In the genomic region with DNA sequence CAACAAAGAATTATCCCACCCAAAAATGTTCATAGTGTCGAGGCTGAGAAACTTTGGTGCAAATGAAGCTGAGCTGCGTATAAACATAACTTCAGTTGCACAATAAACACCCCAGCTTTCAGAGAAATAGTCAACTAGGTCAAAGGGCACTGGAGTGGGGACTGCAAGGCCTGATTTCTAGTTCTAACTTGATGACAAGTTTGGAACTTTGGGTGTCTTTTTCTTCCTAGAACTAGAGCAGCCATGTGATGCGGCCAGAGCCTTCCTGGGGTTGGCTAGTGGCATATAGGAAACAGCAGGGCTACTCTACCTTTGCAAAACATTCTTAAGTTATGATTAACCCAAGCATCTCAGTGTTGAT, we compare ENCODE assay signal across 14 cellular contexts.
DNase-seq lines count a peak whose midpoint lies in the region; ATAC-seq, FAIRE-seq and TF ChIP-seq lines count a peak whose summit lies in the region.
"Had no signal": no experiment of that assay in that cellular context is flagged by ENCODE, and none has a peak within 500 bp of the region (broad histone marks: within the 10 kb centered on the region; RNA-seq: fewer than 3 reads in every experiment).

No MANE protein-coding gene starts in this region.

- TF ChIP-seq POLR2A in HepG2 (IDR thresholded peaks at IDR 0.05; ENCODE audit: insufficient read depth in 1 of 2, low read depth in 2 of 2, low read length in 2 of 2) (no peak), esophagus squamous epithelium (IDR thresholded peaks at IDR 0.05) (no peak), GM12892 (IDR thresholded peaks at IDR 0.05; ENCODE audit: low read depth, low read length) (no peak)

- no peaks in the 10 kb centered on the region for H3K27me3 Mint-ChIP-seq in nephron (ENCODE audit: low read depth)
- H3K27me3 Mint-ChIP-seq: progenitor cell of endocrine pancreas had no signal

- CTCF ChIA-PET in HepG2 (lab: Yijun Ruan, JAX; ENCODE audit: low intra/inter-chr PET ratio, low total read pairs): no interaction called here

- H3K9me3 Mint-ChIP-seq in nephron: peaks cover 5% of the 10 kb centered on the region

- no peak for TF ChIP-seq CTCF in liver (IDR thresholded peaks at IDR 0.05; ENCODE audit: low read depth, low read length, missing input control)
- no peak for TF ChIP-seq CTCF in HepG2 (CRISPR knock-in tag; IDR thresholded peaks at IDR 0.05)
- TF ChIP-seq CTCF in esophagus squamous epithelium (IDR thresholded peaks at IDR 0.05): no peak
- TF ChIP-seq CTCF in nephron (IDR thresholded peaks at IDR 0.05; ENCODE audit: unreplicated experiment in 3 of 3): no peak
- no peak for TF ChIP-seq CTCF in pancreas (IDR thresholded peaks at IDR 0.05)

- no peak for FAIRE-seq in HepG2 (lab: Jason Lieb, UNC)
- no peak for FAIRE-seq in pancreas (lab: Jason Lieb, UNC)
- FAIRE-seq in GM12892 (lab: Jason Lieb, UNC): no peak
- FAIRE-seq: TTC549 had no signal

- H3K36me3 Mint-ChIP-seq in nephron (ENCODE audit: low read depth): no peaks in the 10 kb centered on the region

- no peak overlapping the region for H3K4me2 ChIP-seq in HepG2 (ENCODE audit: low read depth, low read length)
- H3K4me2 ChIP-seq: BLaER1, KMS-11 had no signal

- TF ChIP-seq RAD21 in liver (IDR thresholded peaks at IDR 0.05) (peak in 1 of 2 donors; percentile 20), HepG2 (CRISPR knock-in tag; IDR thresholded peaks at IDR 0.05) (no peak)

- H3K27ac ChIP-seq in liver (ENCODE audit: low read depth in 1 of 2, low read length in 2 of 2) (peak overlapping the region; percentile 94 to 100), HepG2 (ENCODE audit: extremely low read length, insufficient read depth, low read length) (no peak overlapping the region), esophagus squamous epithelium (peak overlapping the region in 3 of 4 donors; percentile 54 to 73 (median 62)), pancreas (no peak overlapping the region)
- H3K27ac ChIP-seq: BLaER1, KMS-11 had no signal

- peaks cover 2 to 23% (median 7%) of the 10 kb centered on the region in 4 donors for H3K4me1 ChIP-seq in liver (ENCODE audit: control insufficient read depth in 4 of 4, insufficient read depth in 4 of 4, low read length in 3 of 4)
- H3K4me1 ChIP-seq in HepG2 (ENCODE audit: insufficient read depth, low read length): no peaks in the 10 kb centered on the region
- H3K4me1 ChIP-seq in esophagus squamous epithelium: peaks cover 8 to 26% (median 11%) of the 10 kb centered on the region in 3 donors
- H3K4me1 ChIP-seq in pancreas: no peaks in the 10 kb centered on the region

- no peak for DNase-seq in HepG2 (ENCODE audit: low spot score)
- no peak for DNase-seq in esophagus squamous epithelium (lab: John Stamatoyannopoulos, UW)
- DNase-seq in NCI-H1436 (lab: John Stamatoyannopoulos, UW): no peak
- DNase-seq in pancreas: no peak
- DNase-seq in GM12892 (ENCODE audit: insufficient read length): no peak
- DNase-seq: activated T-cell treated with anti-CD3 and anti-CD28 coated beads, Interleukin-2, amount 50 U/mL, for 4 hours; NCI-H2081 had no signal

- no TSS peak for BruUV-seq in HepG2 (replicated peaks; lab: Mats Ljungman, UMichigan)

- intact Hi-C loops in HepG2 (cut with micrococcal nuclease; ENCODE audit: unreplicated experiment) (no loop called here), esophagus squamous epithelium (cut with DNase I) (no loop called here), pancreas (cut with DNase I) (no loop called here)

- H3K27ac Mint-ChIP-seq in nephron: peak overlapping the region in 2 of 3 experiments; percentile 87 to 90
- H3K27ac Mint-ChIP-seq: progenitor cell of endocrine pancreas had no signal

- H4K20me1 ChIP-seq in HepG2 (ENCODE audit: insufficient read depth, low read length): no peaks in the 10 kb centered on the region
- H4K20me1 ChIP-seq: BLaER1 had no signal

- no peak overlapping the region for H3K4me3 Mint-ChIP-seq in nephron
- H3K4me3 Mint-ChIP-seq: activated T-cell treated with anti-CD3 and anti-CD28 coated beads, Interleukin-2, amount 50 U/mL, for 4 hours had no signal

- peaks cover 10% of the 10 kb centered on the region for H3K4me1 Mint-ChIP-seq in nephron

- H3K9me3 ChIP-seq in liver (ENCODE audit: control insufficient read depth in 4 of 4, low read length in 3 of 4): no peaks in the 10 kb centered on the region
- no peaks in the 10 kb centered on the region for H3K9me3 ChIP-seq in HepG2 (ENCODE audit: low read length)
- no peaks in the 10 kb centered on the region for H3K9me3 ChIP-seq in esophagus squamous epithelium
- H3K9me3 ChIP-seq in pancreas: no peaks in the 10 kb centered on the region
- H3K9me3 ChIP-seq: BLaER1 had no signal

- ATAC-seq in HepG2 (no peak), GM18858 (IDR thresholded peaks at IDR 0.05; ENCODE audit: unreplicated experiment) (no peak), pancreas (no peak)
- ATAC-seq: activated T-cell treated with anti-CD3 and anti-CD28 coated beads, Interleukin-2, amount 50 U/mL, for 4 hours had no signal

- H3K9ac ChIP-seq in liver (ENCODE audit: low read depth in 1 of 2, low read length in 2 of 2) (peak overlapping the region; percentile 29 to 79), HepG2 (ENCODE audit: insufficient read depth, low read depth, low read length) (no peak overlapping the region)
- H3K9ac ChIP-seq: BLaER1, KMS-11 had no signal

- H3K36me3 ChIP-seq in liver (ENCODE audit: control insufficient read depth in 4 of 4, insufficient read depth in 3 of 4, low read depth in 1 of 4, low read length in 3 of 4) (no peaks in the 10 kb centered on the region), HepG2 (replicated peaks in 1 of 2; ENCODE audit: control insufficient read depth in 1 of 2, insufficient read depth in 2 of 2, low read length in 2 of 2) (no peaks in the 10 kb centered on the region), esophagus squamous epithelium (no peaks in the 10 kb centered on the region), pancreas (no peaks in the 10 kb centered on the region)
- H3K36me3 ChIP-seq: BLaER1 had no signal

- H3K79me2 ChIP-seq in HepG2 (ENCODE audit: insufficient read depth, low read length): no peaks in the 10 kb centered on the region

- POLR2A ChIA-PET in HepG2 (lab: Yijun Ruan, JAX): no interaction called here

- WGBS in liver: 37% methylated on average over 3 of the region's 3 CpGs
- WGBS in HepG2 (ENCODE audit: low lambda C conversion rate): 3% methylated on average over 3 of the region's 3 CpGs
- 80 to 84% methylated on average over 3 of the region's 3 CpGs for WGBS in esophagus squamous epithelium, 2 donors
- WGBS in pancreas, 2 donors: 74 to 88% methylated on average over 3 of the region's 3 CpGs

- H2AFZ ChIP-seq in HepG2 (ENCODE audit: low read length): no peak overlapping the region

- no peaks in the 10 kb centered on the region for H3K27me3 ChIP-seq in liver (ENCODE audit: control insufficient read depth in 4 of 4, insufficient read depth in 4 of 4, low read length in 3 of 4)
- H3K27me3 ChIP-seq in HepG2 (ENCODE audit: control insufficient read depth in 1 of 2, insufficient read depth in 2 of 2, low read length in 2 of 2): no peaks in the 10 kb centered on the region; a peak in 1 of 5 replicates
- no peaks in the 10 kb centered on the region for H3K27me3 ChIP-seq in esophagus squamous epithelium
- no peaks in the 10 kb centered on the region for H3K27me3 ChIP-seq in pancreas
- H3K27me3 ChIP-seq: BLaER1 had no signal

- no peak for TF ChIP-seq EP300 in HepG2 (IDR thresholded peaks at IDR 0.05; ENCODE audit: low read depth in 2 of 2, low read length in 2 of 2)
- TF ChIP-seq EP300 in HepG2 (CRISPR knock-in tag; IDR thresholded peaks at IDR 0.05; ENCODE audit: borderline replicate concordance): no peak

- in situ Hi-C loops in HepG2 (cut with HindIII; ENCODE audit: extremely low pct_ligation_motif_present, low pct_unique_long_range_greater_than_20kb): no loop called here

- H3K4me3 ChIP-seq in liver (ENCODE audit: low read depth in 1 of 3, low read length in 3 of 3) (no peak overlapping the region), HepG2 (replicated peaks in 1 of 3; ENCODE audit: insufficient read depth in 1 of 3, low read depth in 2 of 3, low read length in 3 of 3) (no peak overlapping the region), esophagus squamous epithelium (no peak overlapping the region), pancreas (no peak overlapping the region)
- H3K4me3 ChIP-seq: BLaER1 had no signal

TF ChIP-seq in HepG2, 621 proteins besides CTCF, POLR2A, EP300 and RAD21 (continues in another document):
- TF ChIP-seq ETV5 (CRISPR knock-in tag; IDR thresholded peaks at IDR 0.05; ENCODE audit: borderline replicate concordance): no peak
- no peak for TF ChIP-seq KAT8 (CRISPR knock-in tag; IDR thresholded peaks at IDR 0.05)
- TF ChIP-seq, protein P1, sequence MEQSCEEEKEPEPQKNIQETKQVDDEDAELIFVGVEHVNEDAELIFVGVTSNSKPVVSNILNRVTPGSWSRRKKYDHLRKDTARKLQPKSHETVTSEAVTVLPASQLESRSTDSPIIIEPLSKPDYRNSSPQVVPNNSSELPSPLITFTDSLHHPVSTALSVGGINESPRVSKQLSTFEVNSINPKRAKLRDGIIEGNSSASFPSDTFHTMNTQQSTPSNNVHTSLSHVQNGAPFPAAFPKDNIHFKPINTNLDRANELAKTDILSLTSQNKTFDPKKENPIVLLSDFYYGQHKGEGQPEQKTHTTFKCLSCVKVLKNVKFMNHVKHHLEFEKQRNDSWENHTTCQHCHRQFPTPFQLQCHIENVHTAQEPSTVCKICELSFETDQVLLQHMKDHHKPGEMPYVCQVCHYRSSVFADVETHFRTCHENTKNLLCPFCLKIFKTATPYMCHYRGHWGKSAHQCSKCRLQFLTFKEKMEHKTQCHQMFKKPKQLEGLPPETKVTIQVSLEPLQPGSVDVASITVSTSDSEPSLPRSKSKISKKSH (CRISPR knock-in tag; IDR thresholded peaks at IDR 0.05; ENCODE audit: borderline replicate concordance): no peak
- TF ChIP-seq, protein P2, sequence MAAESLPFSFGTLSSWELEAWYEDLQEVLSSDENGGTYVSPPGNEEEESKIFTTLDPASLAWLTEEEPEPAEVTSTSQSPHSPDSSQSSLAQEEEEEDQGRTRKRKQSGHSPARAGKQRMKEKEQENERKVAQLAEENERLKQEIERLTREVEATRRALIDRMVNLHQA (CRISPR knock-in tag; IDR thresholded peaks at IDR 0.05): no peak
- TF ChIP-seq HNRNPL (IDR thresholded peaks at IDR 0.05; ENCODE audit: low read depth, low read length): no peak
- no peak for TF ChIP-seq RXRB (CRISPR knock-in tag; IDR thresholded peaks at IDR 0.05; ENCODE audit: borderline replicate concordance)
- no peak for TF ChIP-seq PPARG (CRISPR knock-in tag; conservative IDR thresholded peaks at IDR 0.05)
- TF ChIP-seq PREB (CRISPR knock-in tag; IDR thresholded peaks at IDR 0.05): no peak
- no peak for TF ChIP-seq MAF1 (CRISPR knock-in tag; IDR thresholded peaks at IDR 0.05; ENCODE audit: borderline replicate concordance)

Comparison
In these comparisons a context has a peak if more than half of its experiments do, and no peak if none do; other contexts are left out.
1. H3K27ac ChIP-seq: peak in liver (2 of 2) and esophagus squamous epithelium (3 of 4); none in HepG2 (single experiment) and pancreas (0 of 4).